In the genomic region with DNA sequence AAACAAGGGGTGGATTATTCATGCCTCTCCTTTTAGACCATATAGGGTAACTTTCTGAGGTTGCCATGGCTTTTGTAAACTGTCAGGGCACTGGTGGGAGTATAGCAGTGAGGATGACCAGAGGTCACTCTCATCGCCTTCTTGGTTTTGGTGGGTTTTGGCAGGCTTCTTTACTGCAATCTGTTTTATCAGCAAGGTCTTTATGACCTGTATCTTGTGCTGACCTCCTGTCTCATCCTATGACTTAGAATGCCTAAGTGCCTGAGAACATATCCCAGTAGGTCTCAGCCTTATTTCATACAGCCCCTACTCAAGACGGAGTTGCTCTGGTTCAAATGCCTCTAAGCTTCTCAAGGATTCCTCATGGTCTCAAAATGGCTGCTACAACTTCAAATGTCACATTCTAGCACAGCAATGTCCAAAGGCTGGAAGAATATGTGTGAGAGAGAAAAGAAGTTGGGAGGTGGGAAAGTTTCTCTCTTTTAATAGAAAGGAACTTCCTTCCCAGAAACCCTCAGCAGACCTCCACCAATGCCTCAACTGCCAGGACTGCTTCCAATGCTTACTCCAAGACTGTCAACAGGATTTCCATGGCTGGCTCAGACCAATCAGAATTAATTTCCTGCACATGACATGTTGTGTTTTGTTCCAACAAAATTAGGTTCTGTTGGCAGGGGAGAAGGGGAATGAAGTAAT, we compare ENCODE assay signal across 18 cellular contexts. TPM values are rescaled to one million over a fixed set of nuclear protein-coding genes. Genes with fewer than 3 reads are reported as not detected.
A peak's percentile ranks its signal among the peaks of the same experiment; 100 is the strongest.
DNase-seq lines count a peak whose midpoint lies in the region; ATAC-seq, FAIRE-seq and TF ChIP-seq lines count a peak whose summit lies in the region.
"Had no signal": no experiment of that assay in that cellular context is flagged by ENCODE, and none has a peak within 500 bp of the region (broad histone marks: within the 10 kb centered on the region; RNA-seq: fewer than 3 reads in every experiment).

No MANE protein-coding gene starts in this region.

- H3K27me3 ChIP-seq in endodermal cell (ENCODE audit: control insufficient read depth, insufficient read depth, low read length, poor library complexity, severe bottlenecking) (no peaks in the 10 kb centered on the region), SJCRH30 (no peaks in the 10 kb centered on the region)
- H3K27me3 ChIP-seq: SJSA1, testis had no signal

- TF ChIP-seq CTCF in A549 (IDR thresholded peaks at IDR 0.05) (no peak), NB4 (IDR thresholded peaks at IDR 0.05; ENCODE audit: low read depth, low read length) (no peak), endodermal cell (conservative IDR thresholded peaks at IDR 0.05) (no peak), nephron (IDR thresholded peaks at IDR 0.05; ENCODE audit: unreplicated experiment in 3 of 3) (no peak), GM13976 (IDR thresholded peaks at IDR 0.05; ENCODE audit: borderline replicate concordance, control extremely low read depth, extremely low read depth, insufficient read depth, missing control alignments) (no peak)

- CTCF ChIA-PET in A549 (lab: Yijun Ruan, JAX) = interaction anchor here (1.2 to 1.4 kb wide), 2 partner anchors 10 to 12 kb away, joined by 3 read pairs; no protein-coding TSS in a partner anchor

- no peak for ATAC-seq in A549
- ATAC-seq: activated CD4-positive, CD25-positive, alpha-beta regulatory T cell treated with anti-CD3 and anti-CD28 coated beads, Interleukin-2, amount 50 U/mL, for 24 hours had no signal

- no peak for TF ChIP-seq RAD21 in A549 (conservative IDR thresholded peaks at IDR 0.05 in 1 of 2, IDR thresholded peaks at IDR 0.05 in 1 of 2)

- peaks cover 2% of the 10 kb centered on the region for H3K27me3 Mint-ChIP-seq in endodermal cell (ENCODE audit: insufficient read depth)
- H3K27me3 Mint-ChIP-seq in nephron (ENCODE audit: low read depth) = peaks cover 4% of the 10 kb centered on the region

- no peak for DNase-seq in A549 (ENCODE audit: low read depth in 1 of 2, low spot score in 1 of 2)
- peak; percentile 53 for DNase-seq in NB4 (ENCODE audit: low read depth)
- no peak for DNase-seq in endodermal cell
- DNase-seq in SJCRH30 = no peak
- DNase-seq in GM13976 (ENCODE audit: low spot score) = no peak
- DNase-seq in RKO (ENCODE audit: low spot score) = no peak
- DNase-seq in NCI-H526 treated with DMSO at 0.1 percent for 48 hours (lab: John Stamatoyannopoulos, UW) = no peak
- DNase-seq: CD4-positive, CD25-positive, alpha-beta regulatory T cell; GM23248; hippocampal formation; NCI-H187; NCI-H510A; testis had no signal

- FAIRE-seq in A549 (lab: Jason Lieb, UNC) = no peak

- peaks cover 5% of the 10 kb centered on the region for H3K9me3 Mint-ChIP-seq in endodermal cell
- H3K9me3 Mint-ChIP-seq in nephron = no peaks in the 10 kb centered on the region
- H3K9me3 Mint-ChIP-seq: CD4-positive, CD25-positive, alpha-beta regulatory T cell; mesothelial cell of epicardium; neural crest cell had no signal

- peak overlapping the region; percentile 32; the same call in 1 of the 3 replicates for H3K4me2 ChIP-seq in A549

- H3K9ac ChIP-seq in endodermal cell (ENCODE audit: extremely low read depth, low read length, poor library complexity, severe bottlenecking) = no peak overlapping the region
- H3K9ac ChIP-seq: GM23248 had no signal

- H3K36me3 Mint-ChIP-seq in endodermal cell (ENCODE audit: low read depth) (no peaks in the 10 kb centered on the region), nephron (ENCODE audit: low read depth) (no peaks in the 10 kb centered on the region)
- H3K36me3 Mint-ChIP-seq: CD4-positive, CD25-positive, alpha-beta regulatory T cell; mesothelial cell of epicardium had no signal

- H3K27ac Mint-ChIP-seq in endodermal cell (peak overlapping the region; percentile 17), nephron (peak overlapping the region in 2 of 3 experiments; percentile 82 to 86)
- H3K27ac Mint-ChIP-seq: CD4-positive, CD25-positive, alpha-beta regulatory T cell had no signal

- H3K9me3 ChIP-seq in A549 (no peaks in the 10 kb centered on the region), endodermal cell (ENCODE audit: control insufficient read depth, low read length) (peaks cover 9% of the 10 kb centered on the region), SJCRH30 (replicated peaks) (no peaks in the 10 kb centered on the region)
- H3K9me3 ChIP-seq: SJSA1, testis had no signal

- peak overlapping the region; percentile 94 for H3K27ac ChIP-seq in A549
- no peak overlapping the region for H3K27ac ChIP-seq in endodermal cell (ENCODE audit: low read depth, low read length)
- no peak overlapping the region for H3K27ac ChIP-seq in SJCRH30
- H3K27ac ChIP-seq: GM23248, SJSA1, testis had no signal

- H3K4me1 ChIP-seq in A549 (peaks cover 64% of the 10 kb centered on the region), endodermal cell (ENCODE audit: control insufficient read depth, insufficient read depth, low read length) (peaks cover 7% of the 10 kb centered on the region), SJCRH30 (peaks cover 10% of the 10 kb centered on the region)

- 89% methylated on average over 2 of the region's 2 CpGs for WGBS in A549 (ENCODE audit: missing lambda C conversion rate)
- 90 to 100% methylated on average over 1 to 2 of the region's 2 CpGs for WGBS in endodermal cell (ENCODE audit: insufficient coverage in 1 of 2, insufficient read length in 1 of 2), 2 experiments

- H3K4me1 Mint-ChIP-seq in endodermal cell (peaks cover 41% of the 10 kb centered on the region), nephron (peaks cover 38% of the 10 kb centered on the region)

- TF ChIP-seq EP300 in A549 (IDR thresholded peaks at IDR 0.05) = no peak

- H3K4me3 Mint-ChIP-seq in endodermal cell (no peak overlapping the region), nephron (no peak overlapping the region)
- H3K4me3 Mint-ChIP-seq: CD4-positive, CD25-positive, alpha-beta regulatory T cell; mesothelial cell of epicardium; neural crest cell had no signal

- H3K4me3 ChIP-seq in A549 = no peak overlapping the region
- H3K4me3 ChIP-seq in NB4 (ENCODE audit: low read depth, low read length) = no peak overlapping the region
- no peak overlapping the region for H3K4me3 ChIP-seq in endodermal cell (ENCODE audit: low read length)
- H3K4me3 ChIP-seq in SJCRH30 = no peak overlapping the region
- H3K4me3 ChIP-seq: GM23248, SJSA1, testis had no signal

- H3K36me3 ChIP-seq in endodermal cell (ENCODE audit: control insufficient read depth, insufficient read depth, low read length) (no peaks in the 10 kb centered on the region), SJCRH30 (no peaks in the 10 kb centered on the region)
- H3K36me3 ChIP-seq: SJSA1 had no signal

- in situ Hi-C loops in GM13976 (cut with MboI; ENCODE audit: low sequenced_read_pairs, unreplicated experiment) = no loop called here

- no peak for TF ChIP-seq POLR2A in A549 (IDR thresholded peaks at IDR 0.05; ENCODE audit: low read length)
- no peak for TF ChIP-seq POLR2A in NB4 (IDR thresholded peaks at IDR 0.05; ENCODE audit: extremely low read depth, insufficient read length)

- POLR2A ChIA-PET in A549 (lab: Yijun Ruan, JAX) = no interaction called here

TF ChIP-seq in A549, 52 proteins besides CTCF, POLR2A, EP300 and RAD21 (continues in another document):
- TF ChIP-seq, protein P1, sequence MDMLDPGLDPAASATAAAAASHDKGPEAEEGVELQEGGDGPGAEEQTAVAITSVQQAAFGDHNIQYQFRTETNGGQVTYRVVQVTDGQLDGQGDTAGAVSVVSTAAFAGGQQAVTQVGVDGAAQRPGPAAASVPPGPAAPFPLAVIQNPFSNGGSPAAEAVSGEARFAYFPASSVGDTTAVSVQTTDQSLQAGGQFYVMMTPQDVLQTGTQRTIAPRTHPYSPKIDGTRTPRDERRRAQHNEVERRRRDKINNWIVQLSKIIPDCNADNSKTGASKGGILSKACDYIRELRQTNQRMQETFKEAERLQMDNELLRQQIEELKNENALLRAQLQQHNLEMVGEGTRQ (IDR thresholded peaks at IDR 0.05) = no peak
- no peak for TF ChIP-seq RARB (CRISPR knock-in tag; IDR thresholded peaks at IDR 0.05)
- TF ChIP-seq RFX5 (IDR thresholded peaks at IDR 0.05) = no peak
- TF ChIP-seq, protein P2, sequence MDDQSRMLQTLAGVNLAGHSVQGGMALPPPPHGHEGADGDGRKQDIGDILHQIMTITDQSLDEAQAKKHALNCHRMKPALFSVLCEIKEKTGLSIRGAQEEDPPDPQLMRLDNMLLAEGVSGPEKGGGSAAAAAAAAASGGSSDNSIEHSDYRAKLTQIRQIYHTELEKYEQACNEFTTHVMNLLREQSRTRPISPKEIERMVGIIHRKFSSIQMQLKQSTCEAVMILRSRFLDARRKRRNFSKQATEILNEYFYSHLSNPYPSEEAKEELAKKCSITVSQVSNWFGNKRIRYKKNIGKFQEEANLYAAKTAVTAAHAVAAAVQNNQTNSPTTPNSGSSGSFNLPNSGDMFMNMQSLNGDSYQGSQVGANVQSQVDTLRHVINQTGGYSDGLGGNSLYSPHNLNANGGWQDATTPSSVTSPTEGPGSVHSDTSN (IDR thresholded peaks at IDR 0.05) = no peak

RNA-seq across cellular contexts. Expression of a gene that starts 46.6 kb away (rescaled TPM):
- polyA plus RNA-seq in A549 (2011; rRNA removed) (5.0 and 7.4 TPM in 2 replicates), A549 (2017; fragmentation: RNase III; extraction: RNeasy Plus Mini Kit Qiagen cat#74134 plus additional on column Dnase treatment) (7.9 to 9.5 TPM (median 7.9 TPM) in 3 replicates)
- 3.1 and 4.3 TPM in 2 replicates for polyA plus RNA-seq in A549 (2012; cell fraction: cytosol; rRNA removed)
- 18.0 and 20.7 TPM in 2 replicates for polyA plus RNA-seq in A549 (2012; cell fraction: nucleus; rRNA removed)
- 10.9 and 20.7 TPM in 2 replicates for polyA minus RNA-seq in A549 (2011; rRNA and poly(A)+ RNA removed)
- total RNA-seq in endodermal cell = 10 to 100 TPM in 1 of 2 donors, 1 to 10 TPM in 1; 8.6 to 10.3 TPM
- 8.2 TPM for polyA plus RNA-seq in endodermal cell (2013, experiment 1 of 2)
- 7.0 TPM for polyA plus RNA-seq in endodermal cell (2013, experiment 2 of 2)
- total RNA-seq in SJCRH30 (2014; rRNA removed; shearing (Covaris generic)) = 7.4 and 10.2 TPM in 2 replicates

RNA-seq across cellular contexts. Expression of a gene that starts 52.3 kb away (rescaled TPM):
- 82.8 and 88.7 TPM in 2 replicates for polyA plus RNA-seq in A549 (2011; rRNA removed)
- 39.0 and 48.5 TPM in 2 replicates for polyA plus RNA-seq in A549 (2012; cell fraction: cytosol; rRNA removed)
- polyA plus RNA-seq in A549 (2012; cell fraction: nucleus; rRNA removed) = 23.2 and 34.8 TPM in 2 replicates
- 68.1 to 84.0 TPM (median 81.5 TPM) in 3 replicates for polyA plus RNA-seq in A549 (2017; fragmentation: RNase III; extraction: RNeasy Plus Mini Kit Qiagen cat#74134 plus additional on column Dnase treatment)
- 66.0 and 68.4 TPM in 2 replicates for polyA minus RNA-seq in A549 (2011; rRNA and poly(A)+ RNA removed)
- total RNA-seq in endodermal cell = 10 to 100 TPM; 57.0 to 58.8 TPM
- polyA plus RNA-seq in endodermal cell (2013, experiment 1 of 2) = 41.0 TPM
- polyA plus RNA-seq in endodermal cell (2013, experiment 2 of 2) = 35.9 TPM
- total RNA-seq in SJCRH30 (2014; rRNA removed; shearing (Covaris generic)) = 79.6 and 81.1 TPM in 2 replicates

Comparison
In these comparisons a context has a peak if more than half of its experiments do, and no peak if none do; other contexts are left out.
1. H3K27ac ChIP-seq: peak in A549 (2 of 2); none in endodermal cell (single experiment) and SJCRH30 (single experiment).